In the genomic region with DNA sequence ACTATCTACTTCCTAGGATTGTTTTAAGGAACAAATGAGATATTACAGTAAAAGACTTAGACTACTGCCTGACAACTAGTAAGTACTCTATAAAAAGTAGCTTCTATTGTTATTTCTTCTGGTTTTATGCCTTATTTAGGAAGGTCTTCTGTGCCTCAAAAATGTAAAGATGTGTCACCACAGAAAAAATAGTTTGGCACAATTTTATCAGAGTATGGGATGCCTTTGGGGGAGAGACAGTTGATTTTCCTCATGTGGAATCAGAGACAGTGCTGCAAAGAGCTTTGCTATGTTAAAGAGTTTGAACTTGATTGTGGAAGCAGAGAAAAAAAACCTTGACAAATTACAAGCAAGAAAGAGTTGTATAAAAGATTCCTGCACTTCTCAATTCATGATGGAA, we compare ENCODE assay signal across 24 cellular contexts.
"Had no signal": no experiment of that assay in that cellular context is flagged by ENCODE, and none has a peak within 500 bp of the region (broad histone marks: within the 10 kb centered on the region; RNA-seq: fewer than 3 reads in every experiment).

No MANE protein-coding gene starts in this region.

- H3K9me3 ChIP-seq: colonic mucosa, esophagus squamous epithelium, gastroesophageal sphincter, lower lobe of right lung, mucosa of descending colon had no signal

- H3K4me1 ChIP-seq: colonic mucosa, esophagus squamous epithelium, left lung, lower lobe of right lung had no signal

- H3K27me3 Mint-ChIP-seq: dendritic cell treated with granulocyte-macrophage colony-stimulating factor and Interleukin-4, amounts not matched to agents 40 ng/mL and 50 ng/mL, for 4 days; effector memory CD8-positive, alpha-beta T cell; naive B cell; naive thymus-derived CD8-positive, alpha-beta T cell had no signal

- ATAC-seq: effector memory CD8-positive, alpha-beta T cell; esophagus mucosa; gastroesophageal sphincter; heart right ventricle; left cardiac atrium; left lung; left ventricle myocardium superior; lower lobe of right lung; mucosa of descending colon; naive thymus-derived CD8-positive, alpha-beta T cell had no signal

- DNase-seq: colonic mucosa; cortex of kidney; effector CD8-positive, alpha-beta T cell; effector memory CD8-positive, alpha-beta T cell; endodermal cell; erythroblast; esophagus squamous epithelium; foreskin fibroblast; foreskin melanocyte; heart right ventricle; hippocampal formation; left cardiac atrium; left lung; left ventricle myocardium superior; lower lobe of right lung; mesenchymal stem cell; mucosa of descending colon; naive B cell; naive thymus-derived CD8-positive, alpha-beta T cell had no signal

- H3K27ac ChIP-seq: colonic mucosa, epithelial cell of prostate, esophagus squamous epithelium, gastroesophageal sphincter, heart right ventricle, left lung, lower lobe of right lung had no signal

- H3K36me3 ChIP-seq: colonic mucosa, lower lobe of right lung had no signal

- H3K4me3 Mint-ChIP-seq: dendritic cell treated with granulocyte-macrophage colony-stimulating factor and Interleukin-4, amounts not matched to agents 40 ng/mL and 50 ng/mL, for 4 days; effector memory CD8-positive, alpha-beta T cell; endodermal cell; mesothelial cell of epicardium; naive B cell; naive thymus-derived CD8-positive, alpha-beta T cell had no signal

- H3K27ac Mint-ChIP-seq: dendritic cell treated with granulocyte-macrophage colony-stimulating factor and Interleukin-4, amounts not matched to agents 40 ng/mL and 50 ng/mL, for 4 days; effector memory CD8-positive, alpha-beta T cell; endodermal cell; mesothelial cell of epicardium; naive B cell; naive thymus-derived CD8-positive, alpha-beta T cell had no signal

- H3K9me3 Mint-ChIP-seq: effector memory CD8-positive, alpha-beta T cell had no signal

- H3K4me1 Mint-ChIP-seq: endodermal cell, mesothelial cell of epicardium had no signal

- H3K4me3 ChIP-seq: colonic mucosa, esophagus squamous epithelium, gastroesophageal sphincter, heart right ventricle, left lung, lower lobe of right lung, mucosa of descending colon had no signal

- H3K27me3 ChIP-seq: colonic mucosa, esophagus squamous epithelium, gastroesophageal sphincter, heart right ventricle, left lung had no signal
